17 cellular contexts compared by ENCODE assay signal in the genomic region with DNA sequence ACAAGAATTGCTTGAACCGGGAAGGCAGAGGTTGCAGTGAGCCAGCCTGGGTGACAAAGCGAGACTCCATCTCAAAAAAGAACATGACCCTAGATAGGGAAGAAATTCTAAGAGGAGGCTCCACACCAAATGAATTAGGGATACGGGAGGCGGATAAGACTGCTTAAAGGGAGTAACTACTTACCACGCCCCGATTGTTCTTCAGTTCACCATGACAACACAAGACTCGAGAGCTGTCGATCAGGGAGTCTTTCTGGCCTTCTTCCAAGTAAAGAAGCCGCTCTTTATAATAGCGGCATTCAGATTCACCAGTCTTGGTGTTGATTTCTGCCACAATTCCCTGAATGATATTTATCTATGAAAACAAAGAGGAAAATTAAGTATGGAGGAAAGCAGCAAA.
"Had no signal": no experiment of that assay in that cellular context is flagged by ENCODE, and none has a peak within 500 bp of the region (broad histone marks: within the 10 kb centered on the region; RNA-seq: fewer than 3 reads in every experiment).

No MANE protein-coding gene starts in this region.

- H3K36me3 ChIP-seq: thoracic aorta had no signal

- H3K27ac Mint-ChIP-seq: activated CD4-positive, alpha-beta T cell treated with anti-CD3 and anti-CD28 coated beads for 36 hours; endodermal cell; stimulated activated effector memory CD8-positive, alpha-beta T cell treated with anti-CD3 and anti-CD28 coated beads, Interleukin-12 subunit alpha, Interleukin-12 subunit beta, amount 100 ng/mL, for 72 hours had no signal

- H3K9me3 Mint-ChIP-seq: endodermal cell; stimulated activated effector memory CD8-positive, alpha-beta T cell treated with anti-CD3 and anti-CD28 coated beads, Interleukin-12 subunit alpha, Interleukin-12 subunit beta, amount 100 ng/mL, for 72 hours had no signal

- H3K27ac ChIP-seq: gastroesophageal sphincter, lower lobe of right lung, pancreas, thoracic aorta, upper lobe of right lung had no signal

- H3K4me3 ChIP-seq: dorsolateral prefrontal cortex, gastroesophageal sphincter, lower lobe of right lung, pancreas, thoracic aorta, upper lobe of right lung had no signal

- H3K4me1 ChIP-seq: gastroesophageal sphincter, lower lobe of right lung, upper lobe of right lung had no signal

- ATAC-seq: activated CD4-positive, alpha-beta T cell treated with anti-CD3 and anti-CD28 coated beads for 36 hours; gastroesophageal sphincter; left colon; lower lobe of right lung; pancreas; stimulated activated effector memory CD8-positive, alpha-beta T cell treated with anti-CD3 and anti-CD28 coated beads, Interleukin-12 subunit alpha, Interleukin-12 subunit beta, amount 100 ng/mL, for 72 hours; T-helper 17 cell; upper lobe of right lung had no signal

- H3K27me3 Mint-ChIP-seq: activated CD4-positive, alpha-beta T cell treated with anti-CD3 and anti-CD28 coated beads for 36 hours; T-helper 17 cell had no signal

- FAIRE-seq: islet of Langerhans, pancreas had no signal

- H3K27me3 ChIP-seq: dorsolateral prefrontal cortex, gastroesophageal sphincter, pancreas, upper lobe of right lung had no signal

- H3K9me3 ChIP-seq: gastroesophageal sphincter, lower lobe of right lung, pancreas, thoracic aorta, upper lobe of right lung had no signal

- H3K4me1 Mint-ChIP-seq: endodermal cell had no signal

- DNase-seq: activated CD4-positive, alpha-beta T cell treated with anti-CD3 and anti-CD28 coated beads for 36 hours; activated CD8-positive, alpha-beta memory T cell treated with anti-CD3 and anti-CD28 coated beads for 24 hours; activated naive CD4-positive, alpha-beta T cell treated with Interleukin-2 at 50 U/mL for 16 hours; dorsolateral prefrontal cortex; endodermal cell; erythroblast; left colon; lower lobe of right lung; pancreas; stimulated activated CD4-positive, alpha-beta T cell treated with anti-CD3 and anti-CD28 coated beads, Interleukin-12 subunit alpha, Interleukin-12 subunit beta, amount 100 ng/mL, for 4 hours; stimulated activated CD4-positive, alpha-beta T cell treated with anti-CD3 and anti-CD28 coated beads, Interleukin-2, amount 100 ng/mL, for 24 hours; T-helper 17 cell; upper lobe of right lung had no signal

- H3K4me3 Mint-ChIP-seq: activated CD4-positive, alpha-beta T cell treated with anti-CD3 and anti-CD28 coated beads for 36 hours; endodermal cell; stimulated activated effector memory CD8-positive, alpha-beta T cell treated with anti-CD3 and anti-CD28 coated beads, Interleukin-12 subunit alpha, Interleukin-12 subunit beta, amount 100 ng/mL, for 72 hours; T-helper 17 cell had no signal
